Comparison of ENCODE assay signal across 15 cellular contexts in genomic region chr7:105647591-105647990, GRCh38.
DNase-seq lines count a peak whose midpoint lies in the region; ATAC-seq lines count a peak whose summit lies in the region.
"Had no signal": no experiment of that assay in that cellular context is flagged by ENCODE, and none has a peak within 500 bp of the region (broad histone marks: within the 10 kb centered on the region; RNA-seq: fewer than 3 reads in every experiment).

No MANE protein-coding gene starts in this region.

- H3K27ac Mint-ChIP-seq in activated naive CD4-positive, alpha-beta T cell treated with anti-CD3 and anti-CD28 coated beads for 36 hours, result no peak overlapping the region
- H3K27ac Mint-ChIP-seq in stimulated activated effector memory CD8-positive, alpha-beta T cell treated with anti-CD3 and anti-CD28 coated beads, Interleukin-12 subunit alpha, Interleukin-12 subunit beta, amount 100 ng/mL, for 72 hours, result peak overlapping the region; percentile 62
- no peak overlapping the region for H3K27ac Mint-ChIP-seq in activated naive CD8-positive, alpha-beta T cell treated with anti-CD3 and anti-CD28 coated beads, Interleukin-2, amount 50 U/mL, for 24 hours
- H3K27ac Mint-ChIP-seq: stimulated activated naive B cell treated with anti-CD40 and anti-IgM and Interleukin-4, amounts not matched to agents 10 μg/mL and 1 μg/mL and 100 μg/mL, for 72 hours had no signal

- no peak overlapping the region for H3K4me2 ChIP-seq in trophoblast cell (ENCODE audit: low read length)

- no peaks in the 10 kb centered on the region for H3K79me1 ChIP-seq in trophoblast cell (ENCODE audit: low read length)

- H3K27ac ChIP-seq in trophoblast cell (ENCODE audit: low read depth, low read length), result no peak overlapping the region
- H3K27ac ChIP-seq: SK-N-MC, upper lobe of left lung had no signal

- no peak overlapping the region for H2BK12ac ChIP-seq in trophoblast cell (ENCODE audit: low read length)

- H3K36me3 Mint-ChIP-seq in activated naive CD4-positive, alpha-beta T cell treated with anti-CD3 and anti-CD28 coated beads for 36 hours (ENCODE audit: low read depth), result peaks cover 5% of the 10 kb centered on the region
- H3K36me3 Mint-ChIP-seq in stimulated activated effector memory CD8-positive, alpha-beta T cell treated with anti-CD3 and anti-CD28 coated beads, Interleukin-12 subunit alpha, Interleukin-12 subunit beta, amount 100 ng/mL, for 72 hours, result no peaks in the 10 kb centered on the region
- H3K36me3 Mint-ChIP-seq in activated naive CD8-positive, alpha-beta T cell treated with anti-CD3 and anti-CD28 coated beads, Interleukin-2, amount 50 U/mL, for 24 hours (ENCODE audit: low read depth), result peaks cover 8% of the 10 kb centered on the region

- no peaks in the 10 kb centered on the region for H3K36me3 ChIP-seq in trophoblast cell (ENCODE audit: control insufficient read depth in 1 of 2, insufficient read depth in 2 of 2, low read length in 2 of 2)

- peak; percentile 35 for DNase-seq in activated naive CD4-positive, alpha-beta T cell treated with anti-CD3 and anti-CD28 coated beads for 36 hours
- no peak for DNase-seq in activated naive CD4-positive, alpha-beta T cell (lab: John Stamatoyannopoulos, UW)
- DNase-seq in NCI-H146 treated with DMSO at 0.1 percent for 48 hours (lab: John Stamatoyannopoulos, UW; ENCODE audit: unreplicated experiment), result peak; percentile 26
- DNase-seq in RKO (ENCODE audit: low spot score), result peak; percentile 44
- DNase-seq in stimulated activated effector memory CD8-positive, alpha-beta T cell treated with anti-CD3 and anti-CD28 coated beads, Interleukin-12 subunit alpha, Interleukin-12 subunit beta, amount 100 ng/mL, for 72 hours (ENCODE audit: low spot score in 2 of 2), result no peak
- no peak for DNase-seq in trophoblast cell
- no peak for DNase-seq in left colon
- DNase-seq in activated naive CD8-positive, alpha-beta T cell treated with anti-CD3 and anti-CD28 coated beads, Interleukin-2, amount 50 U/mL, for 24 hours, result no peak
- DNase-seq: activated CD8-positive, alpha-beta memory T cell treated with anti-CD3 and anti-CD28 coated beads for 24 hours; activated effector memory CD4-positive, alpha-beta T cell treated with Interleukin-2 at 50 U/mL for 16 hours; head of caudate nucleus; islet precursor cell; stimulated activated naive B cell treated with anti-CD40 and anti-IgM and Interleukin-4, amounts not matched to agents 10 μg/mL and 1 μg/mL and 100 μg/mL, for 72 hours; upper lobe of left lung had no signal

- H2BK120ac ChIP-seq in trophoblast cell (ENCODE audit: insufficient read depth, low read length, poor library complexity), result no peak overlapping the region

- no peak overlapping the region for H2AFZ ChIP-seq in trophoblast cell (ENCODE audit: insufficient read depth, low read length, poor library complexity)

- H3K27me3 Mint-ChIP-seq in activated naive CD4-positive, alpha-beta T cell treated with anti-CD3 and anti-CD28 coated beads for 36 hours (ENCODE audit: low read depth), result no peaks in the 10 kb centered on the region
- H3K27me3 Mint-ChIP-seq in activated naive CD8-positive, alpha-beta T cell treated with anti-CD3 and anti-CD28 coated beads, Interleukin-2, amount 50 U/mL, for 24 hours, result no peaks in the 10 kb centered on the region
- H3K27me3 Mint-ChIP-seq: stimulated activated naive B cell treated with anti-CD40 and anti-IgM and Interleukin-4, amounts not matched to agents 10 μg/mL and 1 μg/mL and 100 μg/mL, for 72 hours had no signal

- H3K27me3 ChIP-seq in trophoblast cell (ENCODE audit: insufficient read depth, low read length), result no peaks in the 10 kb centered on the region
- H3K27me3 ChIP-seq: upper lobe of left lung had no signal

- no peaks in the 10 kb centered on the region for H3K9me3 Mint-ChIP-seq in activated naive CD4-positive, alpha-beta T cell treated with anti-CD3 and anti-CD28 coated beads for 36 hours
- H3K9me3 Mint-ChIP-seq in stimulated activated effector memory CD8-positive, alpha-beta T cell treated with anti-CD3 and anti-CD28 coated beads, Interleukin-12 subunit alpha, Interleukin-12 subunit beta, amount 100 ng/mL, for 72 hours, result no peaks in the 10 kb centered on the region
- no peaks in the 10 kb centered on the region for H3K9me3 Mint-ChIP-seq in activated naive CD8-positive, alpha-beta T cell treated with anti-CD3 and anti-CD28 coated beads, Interleukin-2, amount 50 U/mL, for 24 hours
- H3K9me3 Mint-ChIP-seq: stimulated activated naive B cell treated with anti-CD40 and anti-IgM and Interleukin-4, amounts not matched to agents 10 μg/mL and 1 μg/mL and 100 μg/mL, for 72 hours had no signal

- no peak overlapping the region for H2AK5ac ChIP-seq in trophoblast cell (ENCODE audit: low read length)

- H3K79me2 ChIP-seq in trophoblast cell (ENCODE audit: control insufficient read depth, insufficient read depth, low read length, poor library complexity), result no peaks in the 10 kb centered on the region

- H3K14ac ChIP-seq in trophoblast cell (ENCODE audit: low read length), result no peak overlapping the region

- no peak overlapping the region for H2BK5ac ChIP-seq in trophoblast cell (ENCODE audit: low read depth, low read length, poor library complexity)

- no peak overlapping the region for H3K4me3 Mint-ChIP-seq in activated naive CD4-positive, alpha-beta T cell treated with anti-CD3 and anti-CD28 coated beads for 36 hours
- H3K4me3 Mint-ChIP-seq in stimulated activated effector memory CD8-positive, alpha-beta T cell treated with anti-CD3 and anti-CD28 coated beads, Interleukin-12 subunit alpha, Interleukin-12 subunit beta, amount 100 ng/mL, for 72 hours, result no peak overlapping the region
- no peak overlapping the region for H3K4me3 Mint-ChIP-seq in activated naive CD8-positive, alpha-beta T cell treated with anti-CD3 and anti-CD28 coated beads, Interleukin-2, amount 50 U/mL, for 24 hours
- H3K4me3 Mint-ChIP-seq: stimulated activated naive B cell treated with anti-CD40 and anti-IgM and Interleukin-4, amounts not matched to agents 10 μg/mL and 1 μg/mL and 100 μg/mL, for 72 hours had no signal

- H3K18ac ChIP-seq in trophoblast cell (ENCODE audit: low read length), result no peak overlapping the region

- no peak overlapping the region for H3K23ac ChIP-seq in trophoblast cell (ENCODE audit: low read length)

- no peaks in the 10 kb centered on the region for H3K9me3 ChIP-seq in trophoblast cell (ENCODE audit: insufficient read depth, low read depth, low read length)
- H3K9me3 ChIP-seq: upper lobe of left lung had no signal

- H3K4me3 ChIP-seq in trophoblast cell (ENCODE audit: low read depth, low read length), result no peak overlapping the region
- H3K4me3 ChIP-seq: SK-N-MC, upper lobe of left lung had no signal

- H4K91ac ChIP-seq in trophoblast cell (ENCODE audit: low read depth, low read length), result no peak overlapping the region

- no peak overlapping the region for H3K4ac ChIP-seq in trophoblast cell (ENCODE audit: low read depth, low read length)

- H4K12ac ChIP-seq in trophoblast cell (ENCODE audit: low read depth, low read length), result no peak overlapping the region

- peaks cover 0 to 2% of the 10 kb centered on the region in 2 experiments for H3K4me1 ChIP-seq in trophoblast cell (ENCODE audit: control insufficient read depth in 1 of 2, insufficient read depth in 2 of 2, low read length in 2 of 2)

- peaks cover 8% of the 10 kb centered on the region for H3K4me1 Mint-ChIP-seq in activated naive CD4-positive, alpha-beta T cell treated with anti-CD3 and anti-CD28 coated beads for 36 hours (ENCODE audit: low read depth)
- H3K4me1 Mint-ChIP-seq in stimulated activated effector memory CD8-positive, alpha-beta T cell treated with anti-CD3 and anti-CD28 coated beads, Interleukin-12 subunit alpha, Interleukin-12 subunit beta, amount 100 ng/mL, for 72 hours, result peaks cover 13% of the 10 kb centered on the region
- peaks cover 2% of the 10 kb centered on the region for H3K4me1 Mint-ChIP-seq in activated naive CD8-positive, alpha-beta T cell treated with anti-CD3 and anti-CD28 coated beads, Interleukin-2, amount 50 U/mL, for 24 hours

- no peak overlapping the region for H3K9ac ChIP-seq in trophoblast cell (ENCODE audit: low read length)

- H4K8ac ChIP-seq in trophoblast cell (ENCODE audit: low read depth, low read length), result no peak overlapping the region

- no CpG with 5 or more reads among the region's 7 CpGs for WGBS in trophoblast cell (ENCODE audit: extremely low coverage, insufficient coverage, insufficient read length)

- intact Hi-C loops in activated naive CD4-positive, alpha-beta T cell treated with anti-CD3 and anti-CD28 coated beads for 36 hours (cut with micrococcal nuclease), result no loop called here
- intact Hi-C loops in left colon (cut with DNase I, micrococcal nuclease), result no loop called here

- CTCF ChIA-PET in activated naive CD4-positive, alpha-beta T cell treated with anti-CD3 and anti-CD28 coated beads for 36 hours (lab: Charles Lee), result interaction anchor here (0.5 to 4.0 kb wide), 5 partner anchors 10 to 395 kb away, joined by 3 to 25 read pairs (median 4); no protein-coding TSS in a partner anchor

- ATAC-seq in stimulated activated effector memory CD8-positive, alpha-beta T cell treated with anti-CD3 and anti-CD28 coated beads, Interleukin-12 subunit alpha, Interleukin-12 subunit beta, amount 100 ng/mL, for 72 hours, result no peak
- ATAC-seq in left colon, result no peak
- ATAC-seq in activated naive CD8-positive, alpha-beta T cell treated with anti-CD3 and anti-CD28 coated beads, Interleukin-2, amount 50 U/mL, for 24 hours, result no peak
- ATAC-seq: stimulated activated naive B cell treated with anti-CD40 and anti-IgM and Interleukin-4, amounts not matched to agents 10 μg/mL and 1 μg/mL and 100 μg/mL, for 72 hours had no signal

Comparison
In these comparisons a context has a peak if more than half of its experiments do, and no peak if none do; other contexts are left out.
1. DNase-seq: peak in activated naive CD4-positive, alpha-beta T cell treated with anti-CD3 and anti-CD28 coated beads for 36 hours (single experiment), NCI-H146 treated with DMSO at 0.1 percent for 48 hours (single experiment) and RKO (single experiment); none in activated naive CD4-positive, alpha-beta T cell (0 of 4), stimulated activated effector memory CD8-positive, alpha-beta T cell treated with anti-CD3 and anti-CD28 coated beads, Interleukin-12 subunit alpha, Interleukin-12 subunit beta, amount 100 ng/mL, for 72 hours (0 of 2), trophoblast cell (0 of 2), left colon (0 of 2) and activated naive CD8-positive, alpha-beta T cell treated with anti-CD3 and anti-CD28 coated beads, Interleukin-2, amount 50 U/mL, for 24 hours (single experiment).